In genomic region chr7:6430271-6430940, GRCh38 we compare ENCODE assay signal across 12 cellular contexts. TPM values are rescaled to one million over a fixed set of nuclear protein-coding genes. Genes with fewer than 3 reads are reported as not detected.
DNase-seq lines count a peak whose midpoint lies in the region; ATAC-seq and TF ChIP-seq lines count a peak whose summit lies in the region.
"Had no signal": no experiment of that assay in that cellular context is flagged by ENCODE, and none has a peak within 500 bp of the region (broad histone marks: within the 10 kb centered on the region; RNA-seq: fewer than 3 reads in every experiment).

No MANE protein-coding gene starts in this region.

- no peak overlapping the region for H3K4me3 ChIP-seq in IMR-90 (ENCODE audit: insufficient read depth, low read depth, low read length)
- H3K4me3 ChIP-seq in mesendoderm (ENCODE audit: low read length) = no peak overlapping the region
- H3K4me3 ChIP-seq in SJCRH30 = no peak overlapping the region
- H3K4me3 ChIP-seq: gastrocnemius medialis had no signal

- H3K27me3 ChIP-seq in IMR-90 (ENCODE audit: control insufficient read depth, insufficient read depth, low read length) (no peaks in the 10 kb centered on the region), mesendoderm (ENCODE audit: insufficient read depth, low read length, poor library complexity) (no peaks in the 10 kb centered on the region), SJCRH30 (no peaks in the 10 kb centered on the region)
- H3K27me3 ChIP-seq: gastrocnemius medialis, neutrophil had no signal

- intact Hi-C loops in IMR-90 (cut with micrococcal nuclease) = loop anchor here (10.0 kb wide), 1 partner anchor 276 kb away; no protein-coding TSS in a partner anchor

- H3K23ac ChIP-seq in IMR-90 (ENCODE audit: low read depth, low read length) (no peak overlapping the region; the same call in 1 of the 2 replicates), mesendoderm (ENCODE audit: low read length) (no peak overlapping the region)

- H3K4me2 ChIP-seq in IMR-90 (ENCODE audit: low read depth, low read length) (peak overlapping the region; percentile 57; the same call in 1 of the 2 replicates), mesendoderm (ENCODE audit: low read length) (no peak overlapping the region)

- no peak overlapping the region; the same call in 1 of the 2 replicates for H3K14ac ChIP-seq in IMR-90 (replicated peaks; ENCODE audit: low read depth, low read length)

- peak overlapping the region; percentile 28 for H3K4ac ChIP-seq in IMR-90 (ENCODE audit: low read depth, low read length)
- H3K4ac ChIP-seq in mesendoderm (ENCODE audit: low read depth, low read length) = no peak overlapping the region

- in situ Hi-C loops in IMR-90 (cut with MboI; ENCODE audit: low sequenced_read_pairs) = no loop called here

- BruUV-seq in IMR-90 (replicated peaks; lab: Mats Ljungman, UMichigan) = no TSS peak

- H3K27ac Mint-ChIP-seq in brain = peak overlapping the region in 3 of 5 experiments; percentile 54 to 85 (median 82)
- H3K27ac Mint-ChIP-seq in T-helper 2 cell treated with Interferon-gamma antibody and Interleukin-4, amounts not matched to agents 5 μg/mL and 100 μg/mL, for 36 hours = no peak overlapping the region

- no peaks in the 10 kb centered on the region; the same call in 1 of the 2 replicates for H4K20me1 ChIP-seq in IMR-90 (ENCODE audit: insufficient read depth, low read length)

- H2AK9ac ChIP-seq in IMR-90 (replicated peaks; ENCODE audit: low read depth, low read length, poor library complexity) = peak overlapping the region; percentile 66

- H3K18ac ChIP-seq in IMR-90 (ENCODE audit: low read depth, low read length) (peak overlapping the region; percentile 28; the same call in 1 of the 2 replicates), mesendoderm (ENCODE audit: low read length) (no peak overlapping the region)

- peak; percentile 66 for DNase-seq in D341Med (ENCODE audit: low spot score)
- peak; percentile 80 for DNase-seq in IMR-90
- peak; percentile 52 for DNase-seq in mesendoderm
- no peak for DNase-seq in T-helper 2 cell treated with Interferon-gamma antibody and Interleukin-4, amounts not matched to agents 5 μg/mL and 100 μg/mL, for 36 hours (ENCODE audit: low spot score)
- no peak for DNase-seq in SJCRH30
- DNase-seq: activated CD8-positive, alpha-beta memory T cell treated with anti-CD3 and anti-CD28 coated beads, Interleukin-2, amount 50 U/mL, for 48 hours; gastrocnemius medialis; stimulated activated CD8-positive, alpha-beta memory T cell treated with anti-CD3 and anti-CD28 coated beads, Interleukin-4, amount 100 ng/mL, for 48 hours had no signal

- CTCF ChIA-PET in IMR-90 (lab: Yijun Ruan, JAX) = no interaction called here

- H2BK15ac ChIP-seq in IMR-90 (ENCODE audit: low read depth, low read length) (no peak overlapping the region), mesendoderm (replicated peaks; ENCODE audit: low read depth) (no peak overlapping the region)

- H2AFZ ChIP-seq in IMR-90 (replicated peaks; ENCODE audit: low read length, poor library complexity) = no peak overlapping the region

- peaks cover 1% of the 10 kb centered on the region for H3K4me1 Mint-ChIP-seq in brain
- H3K4me1 Mint-ChIP-seq in T-helper 2 cell treated with Interferon-gamma antibody and Interleukin-4, amounts not matched to agents 5 μg/mL and 100 μg/mL, for 36 hours (ENCODE audit: low read depth) = peaks cover under 1% of the 10 kb centered on the region

- peak; percentile 86 for ATAC-seq in IMR-90 (ENCODE audit: low read depth)
- ATAC-seq in GM19397 (IDR thresholded peaks at IDR 0.05; ENCODE audit: unreplicated experiment) = no peak
- no peak for ATAC-seq in GM19328 (IDR thresholded peaks at IDR 0.05; ENCODE audit: unreplicated experiment)
- ATAC-seq: gastrocnemius medialis had no signal

- WGBS in IMR-90 (ENCODE audit: extremely low coverage in 2 of 2, insufficient read length in 1 of 2), 2 experiments = 78% methylated on average over 3 of the region's 10 CpGs; no CpG with 5 or more reads in 1 of the 2 experiments
- WGBS in mesendoderm (ENCODE audit: extremely low coverage, insufficient coverage, low lambda C conversion rate) = no CpG with 5 or more reads among the region's 10 CpGs

- H4K5ac ChIP-seq in IMR-90 (ENCODE audit: low read depth, low read length) (peak overlapping the region; percentile 60; the same call in 1 of the 2 replicates), mesendoderm (ENCODE audit: low read length) (no peak overlapping the region)

- peaks cover 5% of the 10 kb centered on the region; the same call in 1 of the 2 replicates for H3K4me1 ChIP-seq in IMR-90 (ENCODE audit: control insufficient read depth, insufficient read depth, low read length)
- H3K4me1 ChIP-seq in mesendoderm (ENCODE audit: control insufficient read depth, low read depth, low read length) = no peaks in the 10 kb centered on the region
- no peaks in the 10 kb centered on the region for H3K4me1 ChIP-seq in SJCRH30

- peak overlapping the region; percentile 5; the same call in 1 of the 2 replicates for H2BK120ac ChIP-seq in IMR-90 (ENCODE audit: low read depth, low read length)
- H2BK120ac ChIP-seq in mesendoderm (ENCODE audit: low read depth, low read length) = no peak overlapping the region

- H3K9me3 ChIP-seq in IMR-90 (ENCODE audit: control insufficient read depth, insufficient read depth, low read length) (no peaks in the 10 kb centered on the region), SJCRH30 (replicated peaks) (no peaks in the 10 kb centered on the region)
- H3K9me3 ChIP-seq: gastrocnemius medialis, neutrophil had no signal

- dilution Hi-C loops in IMR-90 (cut with HindIII; ENCODE audit: low sequenced_read_pairs, unreplicated experiment) = no loop called here

- H2AK5ac ChIP-seq in IMR-90 (ENCODE audit: low read depth, low read length) (no peak overlapping the region; the same call in 1 of the 2 replicates), mesendoderm (ENCODE audit: low read length) (no peak overlapping the region)

- no peak for TF ChIP-seq RAD21 in IMR-90 (IDR thresholded peaks at IDR 0.05; ENCODE audit: low read length)

- H2BK20ac ChIP-seq in IMR-90 (ENCODE audit: low read depth, low read length) = 0 out of 2 replicates have a peak overlapping the region, but pooled peaks have one; percentile 0

- H3K36me3 ChIP-seq in IMR-90 (ENCODE audit: control insufficient read depth, insufficient read depth, low read length) (peaks cover 40% of the 10 kb centered on the region), mesendoderm (ENCODE audit: control insufficient read depth, insufficient read depth, low read length) (peaks cover 6% of the 10 kb centered on the region), SJCRH30 (peaks cover 43% of the 10 kb centered on the region)

- H4K91ac ChIP-seq in IMR-90 (ENCODE audit: insufficient read depth, low read depth, low read length) = no peak overlapping the region

- H3K27ac ChIP-seq in IMR-90 (ENCODE audit: insufficient read depth, low read length) (peak overlapping the region; percentile 78; the same call in 1 of the 2 replicates), mesendoderm (ENCODE audit: low read depth, low read length) (no peak overlapping the region), SJCRH30 (no peak overlapping the region)
- H3K27ac ChIP-seq: gastrocnemius medialis had no signal

- no peaks in the 10 kb centered on the region for H3K27me3 Mint-ChIP-seq in brain
- H3K27me3 Mint-ChIP-seq in T-helper 2 cell treated with Interferon-gamma antibody and Interleukin-4, amounts not matched to agents 5 μg/mL and 100 μg/mL, for 36 hours (ENCODE audit: low read depth) = no peaks in the 10 kb centered on the region

- H3K36me3 Mint-ChIP-seq in brain = peaks cover 48% of the 10 kb centered on the region
- peaks cover 37% of the 10 kb centered on the region for H3K36me3 Mint-ChIP-seq in T-helper 2 cell treated with Interferon-gamma antibody and Interleukin-4, amounts not matched to agents 5 μg/mL and 100 μg/mL, for 36 hours (ENCODE audit: low read depth)

- peaks cover 48 to 58% of the 10 kb centered on the region in 2 experiments for H3K79me1 ChIP-seq in IMR-90 (ENCODE audit: low read depth in 1 of 2, low read length in 2 of 2)
- peaks cover 6% of the 10 kb centered on the region for H3K79me1 ChIP-seq in mesendoderm (ENCODE audit: low read length)

- H2BK5ac ChIP-seq in IMR-90 (ENCODE audit: low read depth, low read length, poor library complexity, severe bottlenecking) = peak overlapping the region; percentile 70
- H2BK5ac ChIP-seq in mesendoderm (ENCODE audit: low read length) = no peak overlapping the region

- peaks cover 4% of the 10 kb centered on the region for H3K79me2 ChIP-seq in mesendoderm (ENCODE audit: control insufficient read depth, insufficient read depth, low read length)

- no peak overlapping the region for H3K4me3 Mint-ChIP-seq in brain
- no peak overlapping the region for H3K4me3 Mint-ChIP-seq in T-helper 2 cell treated with Interferon-gamma antibody and Interleukin-4, amounts not matched to agents 5 μg/mL and 100 μg/mL, for 36 hours

- no peak for TF ChIP-seq POLR2A in IMR-90 (IDR thresholded peaks at IDR 0.05; ENCODE audit: low read depth, low read length)

- H3K9me3 Mint-ChIP-seq in brain = no peaks in the 10 kb centered on the region
- H3K9me3 Mint-ChIP-seq in T-helper 2 cell treated with Interferon-gamma antibody and Interleukin-4, amounts not matched to agents 5 μg/mL and 100 μg/mL, for 36 hours = no peaks in the 10 kb centered on the region

- peak overlapping the region in 1 of 2 experiments; percentile 51; a peak in 1 of 4 replicates for H4K8ac ChIP-seq in IMR-90 (ENCODE audit: low read depth in 2 of 2, low read length in 2 of 2)
- H4K8ac ChIP-seq in mesendoderm (ENCODE audit: low read depth, low read length) = no peak overlapping the region

- H3K9me1 ChIP-seq in IMR-90 (ENCODE audit: insufficient read depth, low read length) = no peaks in the 10 kb centered on the region

- H3K9ac ChIP-seq in IMR-90 (ENCODE audit: low read depth, low read length) (0 out of 2 replicates have a peak overlapping the region, but pooled peaks have one; percentile 19), mesendoderm (ENCODE audit: low read length) (no peak overlapping the region)

- H3K56ac ChIP-seq in IMR-90 (ENCODE audit: extremely low read depth, insufficient read depth, low read length) (no peak overlapping the region), mesendoderm (ENCODE audit: low read length) (no peak overlapping the region)

- TF ChIP-seq CTCF in IMR-90 (conservative IDR thresholded peaks at IDR 0.05; ENCODE audit: low read depth, low read length) (peak; percentile 17; the same call in 1 of the 2 replicates), brain (conservative IDR thresholded peaks at IDR 0.05) (no peak)

- POLR2A ChIA-PET in IMR-90 (lab: Charles Lee; ENCODE audit: unreplicated experiment) = no interaction called here

RNA-seq across cellular contexts. Expression of gene DAGLB, which starts 17.3 kb away (rescaled TPM):
- total RNA-seq in IMR-90 (2012; rRNA removed) = 33.5 and 35.3 TPM in 2 replicates
- polyA plus RNA-seq in IMR-90 (2012; rRNA removed) = 23.4 and 24.5 TPM in 2 replicates
- 21.9 and 41.7 TPM in 2 replicates for polyA plus RNA-seq in IMR-90 (2012; cell fraction: cytosol; rRNA removed)
- 92.9 and 94.9 TPM in 2 replicates for polyA plus RNA-seq in IMR-90 (2012; cell fraction: nucleus; rRNA removed; ENCODE audit: low replicate concordance)
- polyA plus RNA-seq in brain (ENCODE audit: insufficient read depth, low read depth, low replicate concordance) = 17.5 TPM
- 9.9 TPM for polyA plus RNA-seq in mesendoderm (2013, experiment 1 of 2)
- polyA plus RNA-seq in mesendoderm (2013, experiment 2 of 2) = 9.7 TPM
- 15.5 and 16.9 TPM in 2 replicates for total RNA-seq in SJCRH30 (2014; rRNA removed; shearing (Covaris generic))

RNA-seq across cellular contexts. Expression of gene KDELR2, which starts 53.5 kb away (rescaled TPM):
- 162 and 259 TPM in 2 replicates for total RNA-seq in IMR-90 (2012; rRNA removed)
- polyA plus RNA-seq in IMR-90 (2012; rRNA removed) (226 and 237 TPM in 2 replicates), brain (ENCODE audit: insufficient read depth, low read depth, low replicate concordance) (68.1 TPM)
- polyA plus RNA-seq in IMR-90 (2012; cell fraction: cytosol; rRNA removed) = 118 and 149 TPM in 2 replicates
- polyA plus RNA-seq in IMR-90 (2012; cell fraction: nucleus; rRNA removed; ENCODE audit: low replicate concordance) = 74.5 and 135 TPM in 2 replicates
- polyA plus RNA-seq in mesendoderm (2013, experiment 1 of 2) = 72.8 TPM
- polyA plus RNA-seq in mesendoderm (2013, experiment 2 of 2) = 72.0 TPM
- 140 and 153 TPM in 2 replicates for total RNA-seq in SJCRH30 (2014; rRNA removed; shearing (Covaris generic))

RNA-seq across cellular contexts. Expression of gene RAC1, which starts 56.1 kb away (rescaled TPM):
- total RNA-seq in IMR-90 (2012; rRNA removed) = 127 and 128 TPM in 2 replicates
- 360 and 364 TPM in 2 replicates for polyA plus RNA-seq in IMR-90 (2012; rRNA removed)
- polyA plus RNA-seq in IMR-90 (2012; cell fraction: cytosol; rRNA removed) = 119 and 122 TPM in 2 replicates
- 54.9 and 241 TPM in 2 replicates for polyA plus RNA-seq in IMR-90 (2012; cell fraction: nucleus; rRNA removed; ENCODE audit: low replicate concordance)
- polyA plus RNA-seq in brain (ENCODE audit: insufficient read depth, low read depth, low replicate concordance) = 328 TPM
- polyA plus RNA-seq in mesendoderm (2013, experiment 1 of 2) = 371 TPM
- 360 TPM for polyA plus RNA-seq in mesendoderm (2013, experiment 2 of 2)
- 132 and 141 TPM in 2 replicates for total RNA-seq in SJCRH30 (2014; rRNA removed; shearing (Covaris generic))

Comparison
In these comparisons a context has a peak if more than half of its experiments do, and no peak if none do; other contexts are left out.
1. DNase-seq: peak in D341Med (single experiment), IMR-90 (single experiment) and mesendoderm (single experiment); none in T-helper 2 cell treated with Interferon-gamma antibody and Interleukin-4, amounts not matched to agents 5 μg/mL and 100 μg/mL, for 36 hours (single experiment) and SJCRH30 (0 of 2).